13 cellular contexts compared by ENCODE assay signal in genomic region chr6:43097098-43097489, GRCh38. TPM values are rescaled to one million over a fixed set of nuclear protein-coding genes. Genes with fewer than 3 reads are reported as not detected.
DNase-seq lines count a peak whose midpoint lies in the region; FAIRE-seq and TF ChIP-seq lines count a peak whose summit lies in the region.
"Had no signal": no experiment of that assay in that cellular context is flagged by ENCODE, and none has a peak within 500 bp of the region (broad histone marks: within the 10 kb centered on the region; RNA-seq: fewer than 3 reads in every experiment).

No MANE protein-coding gene starts in this region.

- H3K4me1 ChIP-seq in OCI-LY3 (ENCODE audit: low read length) (peaks cover 20% of the 10 kb centered on the region), H1 (replicated peaks in 1 of 4; ENCODE audit: control insufficient read depth in 3 of 4, insufficient read depth in 4 of 4, low read length in 3 of 4) (peaks cover 10 to 23% (median 13%) of the 10 kb centered on the region in 4 experiments; a peak in 6 of 7 replicates)
- peaks cover 15% of the 10 kb centered on the region for H3K4me1 ChIP-seq in CD4-positive, alpha-beta memory T cell (ENCODE audit: insufficient read depth, low read length)

- TF ChIP-seq POLR2A in H1 (IDR thresholded peaks at IDR 0.05; ENCODE audit: control extremely low read depth in 1 of 2, low read depth in 2 of 2, low read length in 2 of 2) (no peak), GM12891 (IDR thresholded peaks at IDR 0.05; ENCODE audit: low read depth, low read length) (no peak)

- H3K23ac ChIP-seq in H1 (ENCODE audit: insufficient read length) = no peak overlapping the region

- POLR2A ChIA-PET in AG04450 (lab: Yijun Ruan, JAX) (interaction anchor here (0.7 to 2.0 kb wide), 9 partner anchors 10 to 208 kb away, joined by 3 to 21 read pairs (median 5); partner anchors contain the start of genes CUL7, CUL9 and PTK7), H1 (lab: Charles Lee; ENCODE audit: partially characterized antibody) (interaction anchor here (0.5 to 3.2 kb wide), 9 partner anchors 8 to 73 kb away, joined by 3 to 13 read pairs (median 4); partner anchors contain the start of gene PTK7)
- POLR2A ChIA-PET in CD4-positive, alpha-beta memory T cell (lab: Charles Lee; ENCODE audit: partially characterized antibody) = no interaction called here

- H2AFZ ChIP-seq in OCI-LY3 (ENCODE audit: low read depth, low read length) (peak overlapping the region; percentile 51; the same call in 1 of the 2 replicates), H1 (ENCODE audit: low read length) (no peak overlapping the region)

- H4K20me1 ChIP-seq in OCI-LY3 (ENCODE audit: insufficient read depth, low read length) (no peaks in the 10 kb centered on the region), H1 (replicated peaks in 1 of 2; ENCODE audit: control insufficient read depth in 1 of 2, insufficient read depth in 2 of 2, low read length in 2 of 2) (peaks cover 0 to 2% of the 10 kb centered on the region in 2 experiments)

- H3K4ac ChIP-seq in H1 (replicated peaks; ENCODE audit: insufficient read length, low read depth, low read length) = no peak overlapping the region

- 0 out of 2 replicates have a peak, but pooled peaks have one; percentile 12 for TF ChIP-seq CTCF in AG04450 (IDR thresholded peaks at IDR 0.05; ENCODE audit: low read depth, low read length)
- TF ChIP-seq CTCF in OCI-LY3 (IDR thresholded peaks at IDR 0.05; ENCODE audit: low read depth, low read length) = no peak
- TF ChIP-seq CTCF in H1 (IDR thresholded peaks at IDR 0.05; ENCODE audit: control extremely low read depth in 1 of 3, insufficient read depth in 1 of 3, low read depth in 1 of 3, low read length in 3 of 3) = no peak
- peak; percentile 24 for TF ChIP-seq CTCF in neural crest cell (conservative IDR thresholded peaks at IDR 0.05)

- H3K4me3 ChIP-seq in AG04450 (ENCODE audit: low read depth, low read length) (no peak overlapping the region), OCI-LY3 (ENCODE audit: low read length) (no peak overlapping the region), H1 (ENCODE audit: extremely low read depth in 1 of 4, insufficient read depth in 2 of 4, low read depth in 3 of 4, low read length in 4 of 4) (no peak overlapping the region)
- no peak overlapping the region for H3K4me3 ChIP-seq in CD4-positive, alpha-beta memory T cell (ENCODE audit: low read length in 2 of 2)
- H3K4me3 ChIP-seq: left ventricle myocardium inferior had no signal

- no peaks in the 10 kb centered on the region for H3K9me3 Mint-ChIP-seq in neural crest cell
- H3K9me3 Mint-ChIP-seq in activated CD4-positive, alpha-beta T cell treated with anti-CD3 and anti-CD28 coated beads, Interleukin-2, amount 10 ng/mL, durations not matched to agents 24 days and 14 days = no peaks in the 10 kb centered on the region
- H3K9me3 Mint-ChIP-seq in CD4-positive, alpha-beta memory T cell = no peaks in the 10 kb centered on the region
- H3K9me3 Mint-ChIP-seq: activated CD4-positive, alpha-beta T cell treated with anti-CD3 and anti-CD28 coated beads, Interleukin-2, amount 10 ng/mL, durations not matched to agents 7 days and 5 days had no signal

- CTCF ChIA-PET in AG04450 (lab: Charles Lee) (interaction anchor here (0.9 to 2.0 kb wide), 4 partner anchors 9 to 47 kb away, joined by 3 to 7 read pairs (median 6); no protein-coding TSS in a partner anchor), H1 (lab: Charles Lee; ENCODE audit: partially characterized antibody) (interaction anchor here (0.7 to 2.4 kb wide), 9 partner anchors 10 to 207 kb away, joined by 3 to 11 read pairs (median 5); partner anchors contain the start of gene PTK7)
- CTCF ChIA-PET in CD4-positive, alpha-beta memory T cell (lab: Charles Lee; ENCODE audit: partially characterized antibody) = interaction anchor here (0.6 kb wide), 1 partner anchor 187 kb away, joined by 3 read pairs; no protein-coding TSS in a partner anchor

- FAIRE-seq in H1 (lab: Jason Lieb, UNC) (no peak), GM12891 (lab: Jason Lieb, UNC) (no peak)

- peaks cover 53% of the 10 kb centered on the region for H3K4me1 Mint-ChIP-seq in neural crest cell
- peaks cover 11% of the 10 kb centered on the region for H3K4me1 Mint-ChIP-seq in activated CD4-positive, alpha-beta T cell treated with anti-CD3 and anti-CD28 coated beads, Interleukin-2, amount 10 ng/mL, durations not matched to agents 24 days and 14 days
- H3K4me1 Mint-ChIP-seq in CD4-positive, alpha-beta memory T cell = peaks cover 12 to 22% (median 15%) of the 10 kb centered on the region in 4 donors

- H3K9me3 ChIP-seq in AG04450 (ENCODE audit: control insufficient read depth, insufficient read depth, low read length) (no peaks in the 10 kb centered on the region), OCI-LY3 (ENCODE audit: insufficient read depth, low read length) (no peaks in the 10 kb centered on the region), H1 (ENCODE audit: insufficient read depth in 2 of 2, low read depth in 1 of 2, low read length in 1 of 2) (no peaks in the 10 kb centered on the region)
- no peaks in the 10 kb centered on the region for H3K9me3 ChIP-seq in CD4-positive, alpha-beta memory T cell (ENCODE audit: control insufficient read depth in 1 of 2, low read length in 2 of 2)
- H3K9me3 ChIP-seq: left ventricle myocardium inferior had no signal

- H3K79me1 ChIP-seq in H1 (ENCODE audit: low read depth, low read length) = peaks cover 12% of the 10 kb centered on the region

- no peak for TF ChIP-seq RAD21 in H1 (IDR thresholded peaks at IDR 0.05 in 1 of 2, conservative IDR thresholded peaks at IDR 0.05 in 1 of 2; ENCODE audit: low read depth in 2 of 2, low read length in 2 of 2)

- DNase-seq in AG04450 (ENCODE audit: low read depth, low spot score) (no peak), H1 (ENCODE audit: low read depth in 1 of 2, low spot score in 2 of 2) (no peak), neural crest cell (ENCODE audit: low read depth, low spot score) (no peak), HPDE6-E6E7 (ENCODE audit: extremely low spot score) (no peak), GM12891 (ENCODE audit: insufficient read length, low spot score) (no peak)
- no peak for DNase-seq in activated CD4-positive, alpha-beta T cell treated with anti-CD3 and anti-CD28 coated beads, Interleukin-2, amount 10 ng/mL, durations not matched to agents 24 days and 14 days
- no peak for DNase-seq in CD4-positive, alpha-beta memory T cell
- DNase-seq: activated CD4-positive, alpha-beta T cell treated with anti-CD3 and anti-CD28 coated beads, Interleukin-2, amount 10 ng/mL, durations not matched to agents 7 days and 5 days; activated gamma-delta T cell treated with Interleukin-2 at 50 U/mL for 16 hours; left ventricle myocardium inferior; NCI-H146; NK-92 treated with Interleukin-12 subunit alpha and Interleukin-12 subunit beta, amount 100 ng/mL, for 24 hours had no signal

- H3K27ac ChIP-seq in AG04450 (ENCODE audit: low read depth, low read length) (peak overlapping the region; percentile 88), OCI-LY3 (ENCODE audit: low read length) (no peak overlapping the region), H1 (ENCODE audit: low read depth, low read length) (peak overlapping the region; percentile 37; the same call in 1 of the 2 replicates)
- no peak overlapping the region for H3K27ac ChIP-seq in CD4-positive, alpha-beta memory T cell (ENCODE audit: low read depth, low read length)
- H3K27ac ChIP-seq: left ventricle myocardium inferior had no signal

- 69% methylated on average over 5 of the region's 5 CpGs; no CpG with 5 or more reads in 1 of the 2 experiments for WGBS in H1 (ENCODE audit: extremely low coverage in 1 of 2, insufficient coverage in 1 of 2, insufficient read length in 1 of 2, insufficient replicate concordance in 2 of 2, low coverage in 1 of 2, low lambda C conversion rate in 2 of 2, missing lambda C conversion rate in 1 of 2), 2 experiments

- intact Hi-C loops in activated CD4-positive, alpha-beta T cell treated with anti-CD3 and anti-CD28 coated beads, Interleukin-2, amount 10 ng/mL, durations not matched to agents 24 days and 14 days (cut with micrococcal nuclease) = no loop called here
- intact Hi-C loops in CD4-positive, alpha-beta memory T cell (cut with micrococcal nuclease) = no loop called here

- H3K4me2 ChIP-seq in OCI-LY3 (ENCODE audit: low read length) = 0 out of 2 replicates have a peak overlapping the region, but pooled peaks have one; percentile 23
- 0 out of 4 replicates have a peak overlapping the region, but pooled peaks of 1 of the 2 experiments have one; percentile 7 for H3K4me2 ChIP-seq in H1 (ENCODE audit: insufficient read depth in 1 of 2, low read depth in 2 of 2, low read length in 2 of 2)

- no peak overlapping the region for H2BK120ac ChIP-seq in H1 (replicated peaks; ENCODE audit: low read depth, low read length)

- no peaks in the 10 kb centered on the region for H3K36me3 ChIP-seq in OCI-LY3 (replicated peaks; ENCODE audit: low read depth, low read length)
- H3K36me3 ChIP-seq in H1 (ENCODE audit: control insufficient read depth in 2 of 4, insufficient read depth in 4 of 4, low read length in 3 of 4) = no peaks in the 10 kb centered on the region
- no peaks in the 10 kb centered on the region for H3K36me3 ChIP-seq in CD4-positive, alpha-beta memory T cell (ENCODE audit: insufficient read depth, low read length)
- H3K36me3 ChIP-seq: left ventricle myocardium inferior had no signal

- no peak overlapping the region for H2BK12ac ChIP-seq in H1 (ENCODE audit: low read depth, low read length)

- no peak overlapping the region for H4K5ac ChIP-seq in H1 (ENCODE audit: insufficient read length, low read depth, low read length)

- H3K27me3 ChIP-seq in AG04450 (ENCODE audit: control insufficient read depth, insufficient read depth, low read length) (no peaks in the 10 kb centered on the region), OCI-LY3 (ENCODE audit: low read depth, low read length) (0 out of 2 replicates have a peak, but pooled peaks cover 4% of the 10 kb centered on the region), H1 (replicated peaks in 1 of 4; ENCODE audit: control insufficient read depth in 3 of 4, extremely low read depth in 1 of 4, insufficient read depth in 3 of 4, low read length in 3 of 4) (no peaks in the 10 kb centered on the region)
- H3K27me3 ChIP-seq in CD4-positive, alpha-beta memory T cell (ENCODE audit: insufficient read depth, low read length) = no peaks in the 10 kb centered on the region

- H4K8ac ChIP-seq in H1 (ENCODE audit: extremely low read depth, insufficient read depth, low read length) = no peak overlapping the region

- no peak overlapping the region for H3K14ac ChIP-seq in H1 (ENCODE audit: insufficient read length)

- H3K18ac ChIP-seq in H1 (ENCODE audit: extremely low read depth, low read length) = peak overlapping the region; percentile 51

- no peaks in the 10 kb centered on the region for H3K36me3 Mint-ChIP-seq in neural crest cell (ENCODE audit: low read depth)
- no peaks in the 10 kb centered on the region for H3K36me3 Mint-ChIP-seq in activated CD4-positive, alpha-beta T cell treated with anti-CD3 and anti-CD28 coated beads, Interleukin-2, amount 10 ng/mL, durations not matched to agents 24 days and 14 days (ENCODE audit: low read depth)
- H3K36me3 Mint-ChIP-seq in CD4-positive, alpha-beta memory T cell = no peaks in the 10 kb centered on the region

- no peak for TF ChIP-seq EP300 in H1 (IDR thresholded peaks at IDR 0.05; ENCODE audit: borderline replicate concordance in 1 of 2, low read depth in 2 of 2, low read length in 2 of 2)

- H3K23me2 ChIP-seq in H1 (ENCODE audit: low read depth, low read length) = no peaks in the 10 kb centered on the region

- 0 out of 2 replicates have a peak overlapping the region, but pooled peaks have one; percentile 82 for H2BK5ac ChIP-seq in H1 (ENCODE audit: low read depth, low read length)

- peak overlapping the region; percentile 79 for H3K27ac Mint-ChIP-seq in neural crest cell (ENCODE audit: unreplicated experiment)
- no peak overlapping the region for H3K27ac Mint-ChIP-seq in activated CD4-positive, alpha-beta T cell treated with anti-CD3 and anti-CD28 coated beads, Interleukin-2, amount 10 ng/mL, durations not matched to agents 24 days and 14 days
- H3K27ac Mint-ChIP-seq in CD4-positive, alpha-beta memory T cell = no peak overlapping the region
- H3K27ac Mint-ChIP-seq: activated CD4-positive, alpha-beta T cell treated with anti-CD3 and anti-CD28 coated beads, Interleukin-2, amount 10 ng/mL, durations not matched to agents 7 days and 5 days had no signal

- H2BK15ac ChIP-seq in H1 (ENCODE audit: low read length) = no peak overlapping the region

- no peaks in the 10 kb centered on the region for H3K79me2 ChIP-seq in OCI-LY3 (ENCODE audit: low read length)
- peaks cover 7 to 81% of the 10 kb centered on the region in 2 experiments for H3K79me2 ChIP-seq in H1 (ENCODE audit: control insufficient read depth in 1 of 2, insufficient read depth in 2 of 2, low read length in 2 of 2)

- H3K27me3 Mint-ChIP-seq in neural crest cell (ENCODE audit: low read depth) = no peaks in the 10 kb centered on the region
- H3K27me3 Mint-ChIP-seq in activated CD4-positive, alpha-beta T cell treated with anti-CD3 and anti-CD28 coated beads, Interleukin-2, amount 10 ng/mL, durations not matched to agents 24 days and 14 days = no peaks in the 10 kb centered on the region
- no peaks in the 10 kb centered on the region for H3K27me3 Mint-ChIP-seq in CD4-positive, alpha-beta memory T cell
- H3K27me3 Mint-ChIP-seq: activated CD4-positive, alpha-beta T cell treated with anti-CD3 and anti-CD28 coated beads, Interleukin-2, amount 10 ng/mL, durations not matched to agents 7 days and 5 days had no signal

- H2BK20ac ChIP-seq in H1 (ENCODE audit: low read length) = peak overlapping the region; percentile 21; the same call in 1 of the 2 replicates

- H2AK5ac ChIP-seq in H1 (ENCODE audit: low read depth, low read length) = peak overlapping the region; percentile 72; the same call in 1 of the 2 replicates

- H3K56ac ChIP-seq in H1 (replicated peaks; ENCODE audit: insufficient read length, low read depth, low read length) = no peak overlapping the region

- H3K9ac ChIP-seq in OCI-LY3 (ENCODE audit: low read length) = no peak overlapping the region
- no peak overlapping the region; a peak in 2 of 7 replicates for H3K9ac ChIP-seq in H1 (replicated peaks in 1 of 4; ENCODE audit: extremely low read depth in 1 of 4, low read depth in 3 of 4, low read length in 3 of 4)

- H3K4me3 Mint-ChIP-seq in neural crest cell = no peak overlapping the region
- no peak overlapping the region for H3K4me3 Mint-ChIP-seq in activated CD4-positive, alpha-beta T cell treated with anti-CD3 and anti-CD28 coated beads, Interleukin-2, amount 10 ng/mL, durations not matched to agents 24 days and 14 days
- H3K4me3 Mint-ChIP-seq in CD4-positive, alpha-beta memory T cell = no peak overlapping the region
- H3K4me3 Mint-ChIP-seq: activated CD4-positive, alpha-beta T cell treated with anti-CD3 and anti-CD28 coated beads, Interleukin-2, amount 10 ng/mL, durations not matched to agents 7 days and 5 days had no signal

- H4K91ac ChIP-seq in H1 (replicated peaks; ENCODE audit: insufficient read length, low read length) = peak overlapping the region; percentile 15

RNA-seq across cellular contexts. Expression of gene PTK7, which starts 21.0 kb away (rescaled TPM):
- polyA plus RNA-seq in AG04450 (2011; rRNA removed) (146 and 179 TPM in 2 replicates), H1 (2011; rRNA removed) (110 and 133 TPM in 2 replicates)
- 230 and 312 TPM in 2 replicates for polyA minus RNA-seq in AG04450 (2011; rRNA and poly(A)+ RNA removed)
- 130 and 138 TPM in 2 replicates for total RNA-seq in H1 (2021; fragmentation: NEBNext Ultra II Directional; extraction: Animal tissue kit (Norgen Biotek cat#: 25700))
- polyA plus RNA-seq in H1 (2011; cell fraction: cytosol; rRNA removed) = 105 TPM
- 256 TPM for polyA plus RNA-seq in H1 (2011; cell fraction: nucleus; rRNA removed)
- polyA plus RNA-seq in H1 (2012, experiment 1 of 2) = 146 to 167 TPM (median 153 TPM) in 4 replicates
- 166 TPM for polyA plus RNA-seq in H1 (2012, experiment 2 of 2)
- 111 TPM for polyA plus RNA-seq in H1 (2013, experiment 1 of 2)
- 96.7 TPM for polyA plus RNA-seq in H1 (2013, experiment 2 of 2)
- polyA minus RNA-seq in H1 (2011; rRNA and poly(A)+ RNA removed) = 151 and 164 TPM in 2 replicates
- polyA minus RNA-seq in H1 (2011; cell fraction: cytosol; rRNA and poly(A)+ RNA removed) = 99.5 TPM
- polyA minus RNA-seq in H1 (2011; cell fraction: nucleus; rRNA and poly(A)+ RNA removed) = 99.6 TPM
- 101 and 106 TPM in 2 replicates for total RNA-seq in neural crest cell
- total RNA-seq in activated CD4-positive, alpha-beta T cell treated with anti-CD3 and anti-CD28 coated beads, Interleukin-2, amount 10 ng/mL, durations not matched to agents 24 days and 14 days = 3.4 and 4.3 TPM in 2 replicates
- under 1 TPM; 0.26 to 0.42 TPM for total RNA-seq in CD4-positive, alpha-beta memory T cell
- polyA plus RNA-seq in CD4-positive, alpha-beta memory T cell = under 1 TPM in 1 of 2 donors, not detected in 1; 0.08 TPM
- polyA plus RNA-seq in GM12891 (2012; ENCODE audit: low read depth, missing spikeins) = 0.60 TPM

RNA-seq across cellular contexts. Expression of gene KLC4, which starts 37.7 kb away (rescaled TPM):
- 9.1 and 10.2 TPM in 2 replicates for polyA plus RNA-seq in AG04450 (2011; rRNA removed)
- polyA minus RNA-seq in AG04450 (2011; rRNA and poly(A)+ RNA removed) = 10.4 and 14.7 TPM in 2 replicates
- 27.7 and 28.5 TPM in 2 replicates for total RNA-seq in H1 (2021; fragmentation: NEBNext Ultra II Directional; extraction: Animal tissue kit (Norgen Biotek cat#: 25700))
- 15.7 and 23.8 TPM in 2 replicates for polyA plus RNA-seq in H1 (2011; rRNA removed)
- 23.5 TPM for polyA plus RNA-seq in H1 (2011; cell fraction: cytosol; rRNA removed)
- polyA plus RNA-seq in H1 (2011; cell fraction: nucleus; rRNA removed) = 63.1 TPM
- polyA plus RNA-seq in H1 (2012, experiment 1 of 2) = 17.2 to 26.8 TPM (median 26.2 TPM) in 4 replicates
- 20.2 TPM for polyA plus RNA-seq in H1 (2012, experiment 2 of 2)
- polyA plus RNA-seq in H1 (2013, experiment 1 of 2) = 14.9 TPM
- 13.6 TPM for polyA plus RNA-seq in H1 (2013, experiment 2 of 2)
- polyA minus RNA-seq in H1 (2011; rRNA and poly(A)+ RNA removed) = 17.6 and 19.2 TPM in 2 replicates
- polyA minus RNA-seq in H1 (2011; cell fraction: cytosol; rRNA and poly(A)+ RNA removed) = 9.5 TPM
- polyA minus RNA-seq in H1 (2011; cell fraction: nucleus; rRNA and poly(A)+ RNA removed) = 20.0 TPM
- 16.7 and 20.3 TPM in 2 replicates for total RNA-seq in neural crest cell
- 9.5 and 10.7 TPM in 2 replicates for total RNA-seq in activated CD4-positive, alpha-beta T cell treated with anti-CD3 and anti-CD28 coated beads, Interleukin-2, amount 10 ng/mL, durations not matched to agents 24 days and 14 days
- 10 to 100 TPM; 51.6 to 57.0 TPM for total RNA-seq in CD4-positive, alpha-beta memory T cell
- polyA plus RNA-seq in CD4-positive, alpha-beta memory T cell = 10 to 100 TPM in 1 of 2 donors, 1 to 10 TPM in 1; 9.7 to 11.5 TPM
- polyA plus RNA-seq in GM12891 (2012; ENCODE audit: low read depth, missing spikeins) = 9.9 TPM

RNA-seq across cellular contexts. Expression of gene MRPL2, which starts 37.9 kb away (rescaled TPM):
- polyA plus RNA-seq in AG04450 (2011; rRNA removed) = 19.3 and 19.4 TPM in 2 replicates
- polyA minus RNA-seq in AG04450 (2011; rRNA and poly(A)+ RNA removed) = 19.3 and 23.8 TPM in 2 replicates
- 97.7 and 99.9 TPM in 2 replicates for total RNA-seq in H1 (2021; fragmentation: NEBNext Ultra II Directional; extraction: Animal tissue kit (Norgen Biotek cat#: 25700))
- 58.7 and 61.0 TPM in 2 replicates for polyA plus RNA-seq in H1 (2011; rRNA removed)
- polyA plus RNA-seq in H1 (2011; cell fraction: cytosol; rRNA removed) = 50.1 TPM
- polyA plus RNA-seq in H1 (2011; cell fraction: nucleus; rRNA removed) = 62.3 TPM
- 74.9 to 127 TPM (median 111 TPM) in 4 replicates for polyA plus RNA-seq in H1 (2012, experiment 1 of 2)
- polyA plus RNA-seq in H1 (2012, experiment 2 of 2) = 83.0 TPM
- polyA plus RNA-seq in H1 (2013, experiment 1 of 2) = 66.2 TPM
- polyA plus RNA-seq in H1 (2013, experiment 2 of 2) = 61.9 TPM
- polyA minus RNA-seq in H1 (2011; rRNA and poly(A)+ RNA removed) = 34.6 and 36.2 TPM in 2 replicates
- 37.5 TPM for polyA minus RNA-seq in H1 (2011; cell fraction: cytosol; rRNA and poly(A)+ RNA removed)
- polyA minus RNA-seq in H1 (2011; cell fraction: nucleus; rRNA and poly(A)+ RNA removed) = 16.5 TPM
- 45.7 and 56.8 TPM in 2 replicates for total RNA-seq in neural crest cell
- total RNA-seq in activated CD4-positive, alpha-beta T cell treated with anti-CD3 and anti-CD28 coated beads, Interleukin-2, amount 10 ng/mL, durations not matched to agents 24 days and 14 days = 83.8 and 103 TPM in 2 replicates
- 10 to 100 TPM; 55.3 to 56.5 TPM for total RNA-seq in CD4-positive, alpha-beta memory T cell
- polyA plus RNA-seq in CD4-positive, alpha-beta memory T cell = 10 to 100 TPM; 37.9 to 51.6 TPM
- 67.8 TPM for polyA plus RNA-seq in GM12891 (2012; ENCODE audit: low read depth, missing spikeins)

RNA-seq across cellular contexts. Expression of gene CUL7, which starts 43.4 kb away (rescaled TPM):
- polyA plus RNA-seq in AG04450 (2011; rRNA removed) (37.5 and 44.8 TPM in 2 replicates), H1 (2011; rRNA removed) (15.0 and 19.1 TPM in 2 replicates)
- polyA minus RNA-seq in AG04450 (2011; rRNA and poly(A)+ RNA removed) = 71.2 and 104 TPM in 2 replicates
- 10.8 and 11.4 TPM in 2 replicates for total RNA-seq in H1 (2021; fragmentation: NEBNext Ultra II Directional; extraction: Animal tissue kit (Norgen Biotek cat#: 25700))
- polyA plus RNA-seq in H1 (2011; cell fraction: cytosol; rRNA removed) = 20.6 TPM
- 75.9 TPM for polyA plus RNA-seq in H1 (2011; cell fraction: nucleus; rRNA removed)
- polyA plus RNA-seq in H1 (2012, experiment 1 of 2) = 11.1 to 16.5 TPM (median 14.8 TPM) in 4 replicates
- 11.6 TPM for polyA plus RNA-seq in H1 (2012, experiment 2 of 2)
- polyA plus RNA-seq in H1 (2013, experiment 1 of 2) = 6.7 TPM
- polyA plus RNA-seq in H1 (2013, experiment 2 of 2) = 6.2 TPM
- polyA minus RNA-seq in H1 (2011; rRNA and poly(A)+ RNA removed) = 25.3 and 26.4 TPM in 2 replicates
- polyA minus RNA-seq in H1 (2011; cell fraction: cytosol; rRNA and poly(A)+ RNA removed) = 11.2 TPM
- polyA minus RNA-seq in H1 (2011; cell fraction: nucleus; rRNA and poly(A)+ RNA removed) = 24.7 TPM
- total RNA-seq in neural crest cell = 40.6 and 42.9 TPM in 2 replicates
- 22.6 and 24.7 TPM in 2 replicates for total RNA-seq in activated CD4-positive, alpha-beta T cell treated with anti-CD3 and anti-CD28 coated beads, Interleukin-2, amount 10 ng/mL, durations not matched to agents 24 days and 14 days
- total RNA-seq in CD4-positive, alpha-beta memory T cell = 10 to 100 TPM; 13.7 to 13.9 TPM
- 1 to 10 TPM; 2.1 to 3.8 TPM for polyA plus RNA-seq in CD4-positive, alpha-beta memory T cell
- polyA plus RNA-seq in GM12891 (2012; ENCODE audit: low read depth, missing spikeins) = 14.6 TPM

Comparison
In these comparisons a context has a peak if more than half of its experiments do, and no peak if none do; other contexts are left out.
1. H3K27ac ChIP-seq: peak in AG04450 (single experiment) and H1 (single experiment); none in OCI-LY3 (single experiment) and CD4-positive, alpha-beta memory T cell (single experiment).
2. CTCF ChIP-seq: peak in AG04450 (single experiment) and neural crest cell (single experiment); none in OCI-LY3 (single experiment) and H1 (0 of 3).
3. RNA of gene PTK7, which starts 21.0 kb away (total RNA-seq): 130 to 138 TPM in H1 and 101 to 106 TPM in neural crest cell; 3.4 to 4.3 TPM in activated CD4-positive, alpha-beta T cell treated with anti-CD3 and anti-CD28 coated beads, Interleukin-2, amount 10 ng/mL, durations not matched to agents 24 days and 14 days and 0.26 to 0.42 TPM in CD4-positive, alpha-beta memory T cell; every median in the first group is over 10 times any median in the second.